Comparison of ENCODE assay signal across 8 cellular contexts in the genomic region with DNA sequence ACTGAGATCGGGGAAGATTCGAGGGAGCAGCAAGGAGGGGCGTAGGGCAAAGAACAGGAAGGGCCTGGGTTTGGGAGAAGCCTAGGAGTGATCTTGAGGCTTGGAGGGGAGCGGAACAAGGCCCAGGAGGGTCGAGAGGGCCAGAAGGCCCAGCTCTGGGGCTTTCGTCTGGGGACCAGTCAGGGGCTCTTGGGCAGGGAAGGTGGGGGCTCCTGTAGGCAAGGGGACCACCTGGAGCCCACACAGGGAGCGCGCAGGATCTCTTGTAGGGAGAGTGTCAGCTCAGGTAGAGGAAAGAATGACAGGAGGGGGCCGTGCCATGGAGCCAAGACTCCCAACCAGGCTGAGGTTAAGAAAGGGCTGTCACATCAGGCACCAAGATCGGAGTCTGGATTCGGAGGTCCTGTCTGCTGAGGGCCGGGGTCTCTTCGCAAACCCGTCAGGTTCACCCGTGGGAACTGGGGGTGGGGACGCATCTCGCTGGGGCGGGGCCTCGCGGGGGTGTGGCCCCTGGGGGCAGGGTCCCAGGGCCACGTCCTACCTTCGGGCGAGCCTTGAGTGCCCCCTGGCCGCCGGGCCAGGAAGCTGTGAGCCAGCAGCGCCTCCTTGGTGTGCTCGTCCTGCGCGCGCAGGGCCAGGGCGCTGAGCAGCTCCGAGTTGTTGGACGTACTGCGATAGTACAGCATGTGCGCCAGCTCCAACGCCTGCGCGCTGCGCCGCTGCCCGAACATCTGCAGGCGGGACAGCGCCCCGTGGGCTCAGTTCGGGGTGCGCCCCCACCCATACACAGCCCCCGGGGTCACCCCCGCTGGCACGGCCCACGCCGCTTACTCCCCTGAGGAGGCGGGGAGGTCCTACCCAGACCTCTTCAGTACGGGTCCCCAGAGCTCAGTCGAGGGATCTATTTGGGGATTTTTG. TPM values are rescaled to one million over a fixed set of nuclear protein-coding genes. Genes with fewer than 3 reads are reported as not detected.
DNase-seq lines count a peak whose midpoint lies in the region; ATAC-seq and TF ChIP-seq lines count a peak whose summit lies in the region.

No MANE protein-coding gene starts in this region.

- DNase-seq in AG08396 (ENCODE audit: low spot score) = peak; percentile 97
- peak; percentile 89 for DNase-seq in NCI-H510A (lab: John Stamatoyannopoulos, UW)
- DNase-seq in activated CD4-positive, alpha-beta T cell treated with anti-CD3 and anti-CD28 coated beads, Interleukin-2, amount 50 U/mL, for 1 hour = peak; percentile 94
- peak; percentile 96 for DNase-seq in dermis blood vessel endothelial cell
- peak; percentile 87 to 98 for DNase-seq in lower leg skin (ENCODE audit: low spot score in 2 of 2)
- DNase-seq in stimulated activated CD4-positive, alpha-beta T cell treated with anti-CD3 and anti-CD28 coated beads, Interleukin-4, amount 100 ng/mL, for 24 hours = peak; percentile 91

- no peak for TF ChIP-seq CTCF in lower leg skin (IDR thresholded peaks at IDR 0.05)

- TF ChIP-seq POLR2A in lower leg skin (IDR thresholded peaks at IDR 0.05) = no peak

- peak overlapping the region; percentile 20 for H3K4me3 ChIP-seq in lower leg skin (ENCODE audit: low read depth, poor library complexity, severe bottlenecking)

- WGBS in lower leg skin, 2 donors = 6 to 8% methylated on average over 26 to 41 of the region's 54 CpGs

- intact Hi-C loops in lower leg skin (cut with DNase I; ENCODE audit: low total_unique reads) = loop anchor here (2.0 kb wide), 1 partner anchor 65 kb away; no protein-coding TSS in a partner anchor

- ATAC-seq in GM18909 (IDR thresholded peaks at IDR 0.05; ENCODE audit: poor library complexity, unreplicated experiment) (peak; percentile 58), HG03342 (IDR thresholded peaks at IDR 0.05; ENCODE audit: unreplicated experiment) (peak; percentile 50)

RNA-seq across cellular contexts. Expression of a gene that starts 8.4 kb away (rescaled TPM):
- total RNA-seq in dermis blood vessel endothelial cell (4.0 and 7.3 TPM in 2 replicates), lower leg skin (10 to 100 TPM; 11.5 to 29.3 (median 14.7) TPM)

RNA-seq across cellular contexts. Expression of a gene that starts 30.0 kb away (rescaled TPM):
- 1.9 and 3.8 TPM in 2 replicates for total RNA-seq in dermis blood vessel endothelial cell
- 10 to 100 TPM in 1 of 4 donors, 1 to 10 TPM in 3; 6.7 to 21.0 (median 8.7) TPM for total RNA-seq in lower leg skin

RNA-seq across cellular contexts. Expression of a gene that starts 30.4 kb away (rescaled TPM):
- not detected in 2 replicates for total RNA-seq in dermis blood vessel endothelial cell
- not detected for total RNA-seq in lower leg skin

RNA-seq across cellular contexts. Expression of a gene that starts 57.6 kb away (rescaled TPM):
- 37.6 and 70.8 TPM in 2 replicates for total RNA-seq in dermis blood vessel endothelial cell
- total RNA-seq in lower leg skin = 10 to 100 TPM; 71.3 to 99.6 (median 80.3) TPM

RNA-seq across cellular contexts. Expression of a gene that starts 59.7 kb away (rescaled TPM):
- total RNA-seq in dermis blood vessel endothelial cell = 0.51 and 0.79 TPM in 2 replicates
- under 1 TPM; 0.17 to 0.47 (median 0.42) TPM for total RNA-seq in lower leg skin

Comparison
In these comparisons a context has a peak if more than half of its experiments do, and no peak if none do; other contexts are left out.
1. Peak in every context shown above with its lines: DNase-seq, ATAC-seq and H3K4me3 ChIP-seq.